ENCODE assay signal across 29 cellular contexts in the genomic region with DNA sequence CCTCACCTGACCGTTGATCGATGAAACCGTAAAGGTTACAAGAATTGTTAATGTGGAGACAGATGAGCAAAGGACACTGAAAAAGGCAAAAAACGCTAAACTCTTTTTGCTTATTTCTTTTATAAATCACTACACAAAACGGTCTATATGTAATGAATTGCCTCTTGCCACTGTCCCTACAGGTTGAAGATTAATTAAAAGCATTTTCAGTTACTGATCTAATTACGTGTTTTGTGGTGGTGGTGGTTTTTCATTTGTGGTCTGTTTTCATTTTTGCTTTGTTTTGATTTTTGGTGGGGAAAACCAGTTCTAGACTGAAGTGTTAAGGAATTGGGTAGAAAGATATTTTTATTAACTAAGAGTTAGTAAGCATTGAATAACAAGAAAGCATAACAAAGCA.
"Had no signal": no experiment of that assay in that cellular context is flagged by ENCODE, and none has a peak within 500 bp of the region (broad histone marks: within the 10 kb centered on the region; RNA-seq: fewer than 3 reads in every experiment).

No MANE protein-coding gene starts in this region.

- ATAC-seq: activated CD8-positive, alpha-beta T cell treated with anti-CD3 and anti-CD28 coated beads for 36 hours; activated naive CD8-positive, alpha-beta T cell treated with anti-CD3 and anti-CD28 coated beads, Interleukin-2, amount 50 U/mL, for 24 hours had no signal

- DNase-seq: activated B cell treated with CpG ODN at 0.5 μM for 24 hours; activated CD4-positive, alpha-beta memory T cell treated with anti-CD3 and anti-CD28 coated beads for 36 hours; activated CD4-positive, alpha-beta T cell treated with anti-CD3 and anti-CD28 coated beads for 4 hours; activated CD4-positive, alpha-beta T cell treated with anti-CD3 and anti-CD28 coated beads, Interleukin-2, amount 10 ng/mL, durations not matched to agents 24 days and 14 days; activated CD4-positive, alpha-beta T cell treated with anti-CD3 and anti-CD28 coated beads, Interleukin-2, amount 50 U/mL, for 1 hour; activated CD4-positive, alpha-beta T cell treated with anti-CD3 and anti-CD28 coated beads, Interleukin-2, amount 50 U/mL, for 4 hours; activated CD4-positive, CD25-positive, alpha-beta regulatory T cell treated with anti-CD3 and anti-CD28 coated beads, Interleukin-2, amount 50 U/mL, for 72 hours; activated CD8-positive, alpha-beta memory T cell treated with anti-CD3 and anti-CD28 coated beads, Interleukin-2, amount 50 U/mL, for 4 hours; activated CD8-positive, alpha-beta T cell treated with anti-CD3 and anti-CD28 coated beads for 36 hours; activated effector memory CD4-positive, alpha-beta T cell treated with Interleukin-2 at 50 U/mL for 16 hours; activated gamma-delta T cell; activated naive CD4-positive, alpha-beta T cell treated with anti-CD3 and anti-CD28 coated beads, Interleukin-2, amount 10 ng/mL, durations not matched to agents 7 days and 5 days; activated naive CD4-positive, alpha-beta T cell treated with Interleukin-2 at 50 U/mL for 16 hours; activated naive CD8-positive, alpha-beta T cell treated with anti-CD3 and anti-CD28 coated beads, Interleukin-2, amount 10 ng/mL, durations not matched to agents 7 days and 5 days; activated naive CD8-positive, alpha-beta T cell treated with anti-CD3 and anti-CD28 coated beads, Interleukin-2, amount 50 U/mL, for 24 hours; activated T-cell treated with anti-CD3 and anti-CD28 coated beads for 4 hours; activated T-cell treated with anti-CD3 and anti-CD28 coated beads, Interleukin-2, amount 50 U/mL, for 1 hour; activated T-cell treated with anti-CD3 and anti-CD28 coated beads, Interleukin-2, amount 50 U/mL, for 48 hours; amygdala; anterior cingulate cortex; caudate nucleus; T-helper 1 cell; T-helper 2 cell; T-helper 9 cell had no signal

- H3K36me3 ChIP-seq: ascending aorta, cardiac muscle cell had no signal

- H3K27me3 ChIP-seq: ascending aorta, cardiac muscle cell had no signal

- H3K4me3 ChIP-seq: ascending aorta, cardiac muscle cell had no signal

- H3K9me3 ChIP-seq: ascending aorta had no signal

- H3K4me1 ChIP-seq: ascending aorta had no signal

- H3K27ac ChIP-seq: ascending aorta, cardiac muscle cell, VCaP had no signal

- FAIRE-seq: bronchial epithelial cell, TTC549 had no signal
